In genomic region chr10:102392306-102392705, GRCh38 we compare ENCODE assay signal across 1 cellular context.
TF ChIP-seq lines count a peak whose summit lies in the region.

No MANE protein-coding gene starts in this region.

TF ChIP-seq in GM23338, 12 proteins besides CTCF, POLR2A, EP300 and RAD21:
- no peak for TF ChIP-seq ZNF462 (CRISPR knock-in tag; IDR thresholded peaks at IDR 0.05)
- TF ChIP-seq ZNF331 (CRISPR knock-in tag; IDR thresholded peaks at IDR 0.05; ENCODE audit: low read depth), result no peak
- no peak for TF ChIP-seq ZNF114 (CRISPR knock-in tag; IDR thresholded peaks at IDR 0.05)
- TF ChIP-seq NANOG (IDR thresholded peaks at IDR 0.05; ENCODE audit: borderline replicate concordance), result no peak
- TF ChIP-seq EZH2phosphoT487 (IDR thresholded peaks at IDR 0.05; ENCODE audit: unreplicated experiment), result no peak
- TF ChIP-seq POLR2AphosphoS5 (IDR thresholded peaks at IDR 0.05; ENCODE audit: low read depth), result no peak
- TF ChIP-seq REST (IDR thresholded peaks at IDR 0.05; ENCODE audit: unreplicated experiment), result no peak
